ENCODE assay signal across 22 cellular contexts in the genomic region with DNA sequence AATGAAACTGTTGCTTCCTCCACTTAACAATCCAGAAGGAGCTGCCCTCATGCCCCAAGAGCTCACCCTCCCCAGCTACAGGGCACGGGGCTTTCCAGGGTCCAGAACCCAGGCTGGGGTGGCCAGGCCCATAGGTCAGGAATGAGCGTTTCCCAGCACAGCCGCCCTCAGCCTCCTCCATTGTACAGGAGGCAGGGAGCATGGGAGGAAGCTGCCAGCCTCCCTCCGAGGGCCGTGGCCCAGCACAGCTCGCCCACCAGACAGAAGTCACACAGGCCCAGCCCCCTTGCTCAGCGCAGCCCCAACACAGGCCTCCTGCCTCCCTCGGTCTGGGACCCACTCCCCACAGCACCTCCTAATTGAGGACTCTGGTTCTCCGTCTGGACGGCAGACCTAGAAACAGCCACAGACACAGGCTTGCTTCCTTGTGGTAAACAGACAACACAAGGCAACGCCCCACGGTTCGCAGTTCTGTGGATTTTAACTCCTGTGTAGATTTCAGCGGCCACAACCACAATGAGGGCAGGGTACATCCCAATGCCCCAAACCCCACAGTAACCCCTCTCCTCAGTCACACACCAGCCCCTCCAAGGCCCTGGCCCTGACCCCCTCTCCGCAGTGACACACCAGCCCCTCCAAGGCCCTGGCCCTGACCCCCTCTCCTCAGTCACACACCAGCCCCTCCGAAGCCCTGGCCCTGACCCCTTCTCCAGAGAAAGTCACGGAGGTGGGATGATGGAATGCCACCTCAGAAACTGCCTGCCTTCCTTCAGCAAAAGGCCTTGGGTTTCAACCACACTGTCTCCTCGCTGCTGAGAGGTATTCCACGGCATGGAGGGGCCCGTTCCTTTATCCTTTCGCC.
DNase-seq lines count a peak whose midpoint lies in the region; ATAC-seq and TF ChIP-seq lines count a peak whose summit lies in the region.
"Had no signal": no experiment of that assay in that cellular context is flagged by ENCODE, and none has a peak within 500 bp of the region (broad histone marks: within the 10 kb centered on the region; RNA-seq: fewer than 3 reads in every experiment).

No MANE protein-coding gene starts in this region.

- H2BK12ac ChIP-seq in H9 (ENCODE audit: insufficient read length, low read depth, low read length) = no peak overlapping the region

- H3K4me1 ChIP-seq in H9 (ENCODE audit: insufficient read depth, low read length) (no peaks in the 10 kb centered on the region), right lobe of liver (no peaks in the 10 kb centered on the region), Karpas-422 (ENCODE audit: low read length) (no peaks in the 10 kb centered on the region)
- H3K4me1 ChIP-seq: right atrium auricular region had no signal

- H2AFZ ChIP-seq in H9 (ENCODE audit: low read length) (no peak overlapping the region), Karpas-422 (ENCODE audit: low read length) (no peak overlapping the region)

- peaks cover 22 to 24% of the 10 kb centered on the region in 2 experiments for H3K9me3 Mint-ChIP-seq in H9
- peaks cover 18% of the 10 kb centered on the region for H3K9me3 Mint-ChIP-seq in activated CD4-positive, alpha-beta T cell treated with anti-CD3 and anti-CD28 coated beads for 36 hours (ENCODE audit: low read depth)

- intact Hi-C loops in right lobe of liver (cut with DNase I) = no loop called here
- intact Hi-C loops in activated CD4-positive, alpha-beta T cell treated with anti-CD3 and anti-CD28 coated beads for 36 hours (cut with DNase I, micrococcal nuclease) = no loop called here

- H3K79me2 ChIP-seq in H9 (ENCODE audit: insufficient read depth, low read length) = no peaks in the 10 kb centered on the region
- H3K79me2 ChIP-seq in Karpas-422 (ENCODE audit: low read length) = no peaks in the 10 kb centered on the region

- peaks cover 0 to 16% (median 7%) of the 10 kb centered on the region in 3 experiments; a peak in 3 of 7 replicates for H3K36me3 Mint-ChIP-seq in H9 (ENCODE audit: insufficient read depth in 1 of 3, low read depth in 3 of 3)
- peaks cover 2% of the 10 kb centered on the region for H3K36me3 Mint-ChIP-seq in activated CD4-positive, alpha-beta T cell treated with anti-CD3 and anti-CD28 coated beads for 36 hours (ENCODE audit: low read depth)

- POLR2A ChIA-PET in activated CD4-positive, alpha-beta T cell treated with anti-CD3 and anti-CD28 coated beads for 36 hours (lab: Charles Lee) = no interaction called here

- H3K9me3 ChIP-seq in H9 (ENCODE audit: control insufficient read depth, low read depth, low read length) (no peaks in the 10 kb centered on the region), right lobe of liver (no peaks in the 10 kb centered on the region), Karpas-422 (ENCODE audit: low read length) (peaks cover 14% of the 10 kb centered on the region)

- no peak overlapping the region for H3K23ac ChIP-seq in H9 (ENCODE audit: insufficient read length, low read depth, low read length)

- no peak overlapping the region for H3K4me3 Mint-ChIP-seq in H9
- H3K4me3 Mint-ChIP-seq in activated CD4-positive, alpha-beta T cell treated with anti-CD3 and anti-CD28 coated beads for 36 hours = no peak overlapping the region
- H3K4me3 Mint-ChIP-seq: activated CD4-positive, alpha-beta T cell treated with anti-CD3 and anti-CD28 coated beads, Interleukin-2, amount 10 ng/mL, durations not matched to agents 24 days and 14 days; activated T-cell treated with anti-CD3 and anti-CD28 coated beads, Interleukin-2, amount 50 U/mL, for 72 hours; nephron had no signal

- TF ChIP-seq CTCF in H9 (conservative IDR thresholded peaks at IDR 0.05) = no peak
- TF ChIP-seq CTCF in right lobe of liver (IDR thresholded peaks at IDR 0.05) = no peak

- H4K20me1 ChIP-seq in H9 (ENCODE audit: control insufficient read depth, insufficient read depth, insufficient read length) (no peaks in the 10 kb centered on the region), Karpas-422 (ENCODE audit: insufficient read depth, low read depth, low read length) (no peaks in the 10 kb centered on the region)
- H4K20me1 ChIP-seq: BLaER1 treated with 17β-estradiol and CSF1 and Interleukin-3, amounts not matched to agents 10 nM and 100 nM had no signal

- H3K14ac ChIP-seq in H9 (ENCODE audit: insufficient read depth, low read length) = no peak overlapping the region

- no peak overlapping the region for H3K56ac ChIP-seq in H9 (ENCODE audit: insufficient read length, low read depth, low read length)

- H3K4me3 ChIP-seq in right lobe of liver = no peak overlapping the region
- no peak overlapping the region for H3K4me3 ChIP-seq in Karpas-422 (ENCODE audit: low read length)
- H3K4me3 ChIP-seq: BLaER1 treated with 17β-estradiol and CSF1 and Interleukin-3, amounts not matched to agents 10 nM and 100 nM; cardiac muscle cell; K562; right atrium auricular region had no signal

- H3K27me3 ChIP-seq in H9 (ENCODE audit: insufficient read depth, low read length) (no peaks in the 10 kb centered on the region), right lobe of liver (no peaks in the 10 kb centered on the region), Karpas-422 (ENCODE audit: low read length) (0 out of 2 replicates have a peak, but pooled peaks cover 3% of the 10 kb centered on the region)
- H3K27me3 ChIP-seq: BLaER1 treated with 17β-estradiol and CSF1 and Interleukin-3, amounts not matched to agents 10 nM and 100 nM; cardiac muscle cell; right atrium auricular region had no signal

- H3K79me1 ChIP-seq in H9 (ENCODE audit: insufficient read depth, low read depth, low read length, poor library complexity, severe bottlenecking) = no peaks in the 10 kb centered on the region

- no peak overlapping the region for H2BK120ac ChIP-seq in H9 (ENCODE audit: low read depth, low read length, poor library complexity, severe bottlenecking)

- no peak overlapping the region for H3K18ac ChIP-seq in H9 (ENCODE audit: insufficient read length, low read depth, low read length)

- H3K23me2 ChIP-seq in H9 (ENCODE audit: insufficient read length, low read depth, low read length, poor library complexity, severe bottlenecking) = no peaks in the 10 kb centered on the region

- H2BK20ac ChIP-seq in H9 (ENCODE audit: low read depth, low read length, poor library complexity, severe bottlenecking) = no peak overlapping the region

- H3K9ac ChIP-seq in H9 (ENCODE audit: extremely low read depth, insufficient read length, low read length) (no peak overlapping the region), Karpas-422 (ENCODE audit: low read length) (no peak overlapping the region)
- H3K9ac ChIP-seq: BLaER1 treated with 17β-estradiol and CSF1 and Interleukin-3, amounts not matched to agents 10 nM and 100 nM had no signal

- no peaks in the 10 kb centered on the region for H3K9me2 ChIP-seq in Karpas-422 (replicated peaks; ENCODE audit: insufficient read depth, low read length)

- ATAC-seq in right lobe of liver (peak in 1 of 4 donors; percentile 42), GM21447 (IDR thresholded peaks at IDR 0.05; ENCODE audit: unreplicated experiment) (no peak)
- no peak for ATAC-seq in activated CD4-positive, alpha-beta T cell treated with anti-CD3 and anti-CD28 coated beads for 36 hours
- ATAC-seq: activated T-cell treated with anti-CD3 and anti-CD28 coated beads, Interleukin-2, amount 50 U/mL, for 72 hours; K562 had no signal

- H4K91ac ChIP-seq in H9 (ENCODE audit: insufficient read length, low read depth, low read length) = no peak overlapping the region

- H2BK15ac ChIP-seq in H9 (ENCODE audit: low read depth, low read length) = no peak overlapping the region

- DNase-seq in NCI-H1694 treated with DMSO at 0.1 percent for 48 hours (lab: John Stamatoyannopoulos, UW) = peak; percentile 9
- no peak for DNase-seq in NCI-H1694 (lab: John Stamatoyannopoulos, UW)
- DNase-seq in H9 = peak; percentile 18
- DNase-seq in right lobe of liver = peak in 2 of 3 donors; percentile 17 to 29
- peak; percentile 17 for DNase-seq in stimulated activated CD8-positive, alpha-beta memory T cell treated with anti-CD3 and anti-CD28 coated beads, Interleukin-4, amount 100 ng/mL, for 48 hours
- DNase-seq in Karpas-422 = no peak
- no peak for DNase-seq in activated CD4-positive, alpha-beta T cell treated with anti-CD3 and anti-CD28 coated beads for 36 hours
- DNase-seq: activated CD4-positive, alpha-beta T cell treated with anti-CD3 and anti-CD28 coated beads, Interleukin-2, amount 10 ng/mL, durations not matched to agents 24 days and 14 days; activated T-cell treated with anti-CD3 and anti-CD28 coated beads, Interleukin-2, amount 50 U/mL, for 72 hours; DMS 273 treated with DMSO at 0.1 percent for 48 hours; effector memory CD4-positive, alpha-beta T cell; NCI-H1092 treated with DMSO at 0.1 percent for 48 hours; NCI-H526 treated with DMSO at 0.1 percent for 48 hours; stimulated activated CD4-positive, alpha-beta T cell treated with anti-CD3 and anti-CD28 coated beads, Interleukin-1b, Interleukin-23, amount 100 ng/mL, for 48 hours; T-helper 9 cell had no signal

- H3K36me3 ChIP-seq in right lobe of liver (no peaks in the 10 kb centered on the region), Karpas-422 (ENCODE audit: insufficient read depth, low read length) (no peaks in the 10 kb centered on the region)
- H3K36me3 ChIP-seq: BLaER1 treated with 17β-estradiol and CSF1 and Interleukin-3, amounts not matched to agents 10 nM and 100 nM; cardiac muscle cell; right atrium auricular region had no signal

- no CpG with 5 or more reads among the region's 21 CpGs for WGBS in H9 (ENCODE audit: extremely low coverage, insufficient read length, low lambda C conversion rate)
- WGBS in right lobe of liver (ENCODE audit: insufficient coverage, low coverage, low lambda C conversion rate, missing lambda C conversion rate) = 76% methylated on average over 6 of the region's 21 CpGs

- H2AK5ac ChIP-seq in H9 (ENCODE audit: insufficient read length, low read length) = no peak overlapping the region

- no peak for TF ChIP-seq POLR2A in right lobe of liver (IDR thresholded peaks at IDR 0.05)

- H4K8ac ChIP-seq in H9 (replicated peaks; ENCODE audit: insufficient read length, low read depth, low read length) = no peak overlapping the region

- H3K27ac ChIP-seq in H9 (ENCODE audit: insufficient read length, low read depth, low read length) (no peak overlapping the region), right lobe of liver (no peak overlapping the region), Karpas-422 (ENCODE audit: low read length) (no peak overlapping the region)
- H3K27ac ChIP-seq: 22Rv1; BLaER1 treated with 17β-estradiol and CSF1 and Interleukin-3, amounts not matched to agents 10 nM and 100 nM; cardiac muscle cell; right atrium auricular region had no signal

- H3K4me2 ChIP-seq in H9 (ENCODE audit: insufficient read depth, insufficient read length, low read length) (no peak overlapping the region), Karpas-422 (ENCODE audit: low read depth, low read length, poor library complexity, severe bottlenecking) (no peak overlapping the region)

- no peak overlapping the region for H4K5ac ChIP-seq in H9 (ENCODE audit: insufficient read length, low read depth, low read length)

- peak overlapping the region in 1 of 3 experiments; percentile 53; a peak in 3 of 7 replicates for H3K27ac Mint-ChIP-seq in H9
- H3K27ac Mint-ChIP-seq in activated CD4-positive, alpha-beta T cell treated with anti-CD3 and anti-CD28 coated beads for 36 hours = no peak overlapping the region
- H3K27ac Mint-ChIP-seq: activated CD4-positive, alpha-beta T cell treated with anti-CD3 and anti-CD28 coated beads, Interleukin-2, amount 10 ng/mL, durations not matched to agents 24 days and 14 days; activated T-cell treated with anti-CD3 and anti-CD28 coated beads, Interleukin-2, amount 50 U/mL, for 72 hours; nephron had no signal

- H3K4me1 Mint-ChIP-seq in H9 = peaks cover 8 to 14% of the 10 kb centered on the region in 2 experiments; a peak in 2 of 4 replicates
- no peaks in the 10 kb centered on the region for H3K4me1 Mint-ChIP-seq in activated CD4-positive, alpha-beta T cell treated with anti-CD3 and anti-CD28 coated beads for 36 hours
- H3K4me1 Mint-ChIP-seq: activated CD4-positive, alpha-beta T cell treated with anti-CD3 and anti-CD28 coated beads, Interleukin-2, amount 10 ng/mL, durations not matched to agents 24 days and 14 days; nephron had no signal

- CTCF ChIA-PET in activated CD4-positive, alpha-beta T cell treated with anti-CD3 and anti-CD28 coated beads for 36 hours (lab: Charles Lee) = no interaction called here

- H3T11ph ChIP-seq in H9 (ENCODE audit: low read length) = no peak overlapping the region

- H3K4ac ChIP-seq in H9 (ENCODE audit: low read depth, low read length) = no peak overlapping the region

- peaks cover 14% of the 10 kb centered on the region for H3K27me3 Mint-ChIP-seq in H9 (ENCODE audit: low read depth)
- no peaks in the 10 kb centered on the region for H3K27me3 Mint-ChIP-seq in activated CD4-positive, alpha-beta T cell treated with anti-CD3 and anti-CD28 coated beads for 36 hours

- H2BK5ac ChIP-seq in H9 (ENCODE audit: insufficient read length, low read length) = no peak overlapping the region

Comparison
In these comparisons a context has a peak if more than half of its experiments do, and no peak if none do; other contexts are left out.
1. DNase-seq: peak in NCI-H1694 treated with DMSO at 0.1 percent for 48 hours (single experiment), H9 (single experiment), right lobe of liver (2 of 3) and stimulated activated CD8-positive, alpha-beta memory T cell treated with anti-CD3 and anti-CD28 coated beads, Interleukin-4, amount 100 ng/mL, for 48 hours (single experiment); none in NCI-H1694 (single experiment), Karpas-422 (single experiment) and activated CD4-positive, alpha-beta T cell treated with anti-CD3 and anti-CD28 coated beads for 36 hours (single experiment).